In the genomic region with DNA sequence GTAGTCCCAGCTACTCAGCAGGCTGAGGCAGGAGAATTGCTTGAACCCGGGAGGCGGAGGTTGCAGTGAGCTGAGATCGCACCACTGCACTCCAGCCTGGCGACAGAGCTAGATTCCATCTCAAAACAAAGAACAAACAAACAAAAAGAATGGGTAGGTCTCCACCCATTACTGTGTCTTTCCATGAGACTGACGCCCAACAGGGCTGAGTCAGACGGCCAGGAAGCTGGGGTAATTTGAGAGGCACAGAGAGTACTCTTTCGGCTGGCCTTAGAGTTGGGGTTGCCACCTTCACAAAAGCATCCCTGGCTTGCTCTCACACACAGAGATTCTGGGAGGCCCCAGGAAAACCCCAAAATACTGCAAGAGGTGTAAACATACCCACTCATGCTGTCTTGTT, we compare ENCODE assay signal across 1 cellular context.
TF ChIP-seq lines count a peak whose summit lies in the region.

No MANE protein-coding gene starts in this region.

TF ChIP-seq in HepG2, 621 proteins besides CTCF, POLR2A, EP300 and RAD21 (continued from another document):
- TF ChIP-seq, protein P1, sequence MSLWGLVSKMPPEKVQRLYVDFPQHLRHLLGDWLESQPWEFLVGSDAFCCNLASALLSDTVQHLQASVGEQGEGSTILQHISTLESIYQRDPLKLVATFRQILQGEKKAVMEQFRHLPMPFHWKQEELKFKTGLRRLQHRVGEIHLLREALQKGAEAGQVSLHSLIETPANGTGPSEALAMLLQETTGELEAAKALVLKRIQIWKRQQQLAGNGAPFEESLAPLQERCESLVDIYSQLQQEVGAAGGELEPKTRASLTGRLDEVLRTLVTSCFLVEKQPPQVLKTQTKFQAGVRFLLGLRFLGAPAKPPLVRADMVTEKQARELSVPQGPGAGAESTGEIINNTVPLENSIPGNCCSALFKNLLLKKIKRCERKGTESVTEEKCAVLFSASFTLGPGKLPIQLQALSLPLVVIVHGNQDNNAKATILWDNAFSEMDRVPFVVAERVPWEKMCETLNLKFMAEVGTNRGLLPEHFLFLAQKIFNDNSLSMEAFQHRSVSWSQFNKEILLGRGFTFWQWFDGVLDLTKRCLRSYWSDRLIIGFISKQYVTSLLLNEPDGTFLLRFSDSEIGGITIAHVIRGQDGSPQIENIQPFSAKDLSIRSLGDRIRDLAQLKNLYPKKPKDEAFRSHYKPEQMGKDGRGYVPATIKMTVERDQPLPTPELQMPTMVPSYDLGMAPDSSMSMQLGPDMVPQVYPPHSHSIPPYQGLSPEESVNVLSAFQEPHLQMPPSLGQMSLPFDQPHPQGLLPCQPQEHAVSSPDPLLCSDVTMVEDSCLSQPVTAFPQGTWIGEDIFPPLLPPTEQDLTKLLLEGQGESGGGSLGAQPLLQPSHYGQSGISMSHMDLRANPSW (CRISPR knock-in tag; IDR thresholded peaks at IDR 0.05; ENCODE audit: borderline replicate concordance): no peak
- TF ChIP-seq, protein P2, sequence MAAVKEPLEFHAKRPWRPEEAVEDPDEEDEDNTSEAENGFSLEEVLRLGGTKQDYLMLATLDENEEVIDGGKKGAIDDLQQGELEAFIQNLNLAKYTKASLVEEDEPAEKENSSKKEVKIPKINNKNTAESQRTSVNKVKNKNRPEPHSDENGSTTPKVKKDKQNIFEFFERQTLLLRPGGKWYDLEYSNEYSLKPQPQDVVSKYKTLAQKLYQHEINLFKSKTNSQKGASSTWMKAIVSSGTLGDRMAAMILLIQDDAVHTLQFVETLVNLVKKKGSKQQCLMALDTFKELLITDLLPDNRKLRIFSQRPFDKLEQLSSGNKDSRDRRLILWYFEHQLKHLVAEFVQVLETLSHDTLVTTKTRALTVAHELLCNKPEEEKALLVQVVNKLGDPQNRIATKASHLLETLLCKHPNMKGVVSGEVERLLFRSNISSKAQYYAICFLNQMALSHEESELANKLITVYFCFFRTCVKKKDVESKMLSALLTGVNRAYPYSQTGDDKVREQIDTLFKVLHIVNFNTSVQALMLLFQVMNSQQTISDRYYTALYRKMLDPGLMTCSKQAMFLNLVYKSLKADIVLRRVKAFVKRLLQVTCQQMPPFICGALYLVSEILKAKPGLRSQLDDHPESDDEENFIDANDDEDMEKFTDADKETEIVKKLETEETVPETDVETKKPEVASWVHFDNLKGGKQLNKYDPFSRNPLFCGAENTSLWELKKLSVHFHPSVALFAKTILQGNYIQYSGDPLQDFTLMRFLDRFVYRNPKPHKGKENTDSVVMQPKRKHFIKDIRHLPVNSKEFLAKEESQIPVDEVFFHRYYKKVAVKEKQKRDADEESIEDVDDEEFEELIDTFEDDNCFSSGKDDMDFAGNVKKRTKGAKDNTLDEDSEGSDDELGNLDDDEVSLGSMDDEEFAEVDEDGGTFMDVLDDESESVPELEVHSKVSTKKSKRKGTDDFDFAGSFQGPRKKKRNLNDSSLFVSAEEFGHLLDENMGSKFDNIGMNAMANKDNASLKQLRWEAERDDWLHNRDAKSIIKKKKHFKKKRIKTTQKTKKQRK (IDR thresholded peaks at IDR 0.05; ENCODE audit: low read length): no peak
- no peak for TF ChIP-seq KDM5B (CRISPR knock-in tag; IDR thresholded peaks at IDR 0.05; ENCODE audit: borderline replicate concordance)
- no peak for TF ChIP-seq HOXA9 (CRISPR knock-in tag; IDR thresholded peaks at IDR 0.05; ENCODE audit: borderline replicate concordance)
